1 cellular context compared by ENCODE assay signal in the genomic region with DNA sequence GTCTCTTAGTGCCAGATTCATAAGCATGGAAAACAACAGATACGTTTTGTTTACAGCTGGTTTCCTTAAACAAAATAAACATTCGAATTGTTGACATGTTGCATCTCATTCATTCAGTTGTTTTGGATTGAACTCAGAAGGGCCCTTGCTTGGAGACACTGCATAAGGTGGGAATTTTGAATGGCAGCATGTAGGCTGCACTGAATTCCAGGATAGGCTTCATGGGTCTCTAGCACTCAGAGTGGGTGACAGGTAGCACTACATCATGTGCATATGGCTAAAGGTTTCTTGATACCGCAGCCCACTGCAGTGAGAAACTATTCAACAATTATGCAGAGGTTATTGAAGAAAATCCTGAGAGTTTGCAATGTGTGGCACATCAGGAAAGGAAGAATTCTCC.
TF ChIP-seq lines count a peak whose summit lies in the region.

No MANE protein-coding gene starts in this region.

TF ChIP-seq in H1, 55 proteins besides CTCF, POLR2A, EP300 and RAD21:
- TF ChIP-seq CREB1 (IDR thresholded peaks at IDR 0.05) = no peak
- no peak for TF ChIP-seq SAP30 (IDR thresholded peaks at IDR 0.05; ENCODE audit: insufficient read depth, insufficient replicate concordance, low read length)
- no peak for TF ChIP-seq SIN3A (conservative IDR thresholded peaks at IDR 0.05 in 1 of 2, IDR thresholded peaks at IDR 0.05 in 1 of 2; ENCODE audit: low read depth in 1 of 2, low read length in 2 of 2)
- no peak for TF ChIP-seq SIRT6 (IDR thresholded peaks at IDR 0.05; ENCODE audit: low read length)
TF ChIP-seq in H1: peak in this region for 0.
